16 cellular contexts compared by ENCODE assay signal in genomic region chr5:117326997-117327396, GRCh38.
DNase-seq lines count a peak whose midpoint lies in the region; ATAC-seq and TF ChIP-seq lines count a peak whose summit lies in the region.
"Had no signal": no experiment of that assay in that cellular context is flagged by ENCODE, and none has a peak within 500 bp of the region (broad histone marks: within the 10 kb centered on the region; RNA-seq: fewer than 3 reads in every experiment).

No MANE protein-coding gene starts in this region.

- H3K23me2 ChIP-seq in H9 (ENCODE audit: insufficient read length, low read depth, low read length, poor library complexity, severe bottlenecking), result no peaks in the 10 kb centered on the region

- no peak overlapping the region for H4K8ac ChIP-seq in H9 (replicated peaks; ENCODE audit: insufficient read length, low read depth, low read length)

- no peak overlapping the region for H3K56ac ChIP-seq in H9 (ENCODE audit: insufficient read length, low read depth, low read length)

- no peak overlapping the region for H3K4me3 ChIP-seq in OCI-LY7 (ENCODE audit: low read depth, low read length, poor library complexity, severe bottlenecking)
- H3K4me3 ChIP-seq in gastroesophageal sphincter, result no peak overlapping the region
- H3K4me3 ChIP-seq: A549, GM12878 had no signal

- H3K9me3 ChIP-seq in H9 (ENCODE audit: control insufficient read depth, low read depth, low read length) (no peaks in the 10 kb centered on the region), OCI-LY7 (ENCODE audit: low read length) (no peaks in the 10 kb centered on the region), gastroesophageal sphincter (no peaks in the 10 kb centered on the region)
- H3K9me3 ChIP-seq: A549, Caco-2 had no signal

- no peak overlapping the region for H2AFZ ChIP-seq in H9 (ENCODE audit: low read length)
- no peak overlapping the region for H2AFZ ChIP-seq in OCI-LY7 (ENCODE audit: low read length)

- no peaks in the 10 kb centered on the region for H3K4me1 Mint-ChIP-seq in H9
- H3K4me1 Mint-ChIP-seq: CD8-positive, alpha-beta memory T cell had no signal

- peaks cover 4 to 24% (median 8%) of the 10 kb centered on the region in 3 experiments for H3K36me3 Mint-ChIP-seq in H9 (ENCODE audit: insufficient read depth in 1 of 3, low read depth in 3 of 3)
- H3K36me3 Mint-ChIP-seq: CD8-positive, alpha-beta memory T cell had no signal

- no peak overlapping the region for H3K9ac ChIP-seq in H9 (ENCODE audit: extremely low read depth, insufficient read length, low read length)

- no peaks in the 10 kb centered on the region for H3K79me2 ChIP-seq in H9 (ENCODE audit: insufficient read depth, low read length)
- H3K79me2 ChIP-seq in OCI-LY7 (ENCODE audit: insufficient read depth, low read depth, low read length), result no peaks in the 10 kb centered on the region

- no peak overlapping the region for H3K18ac ChIP-seq in H9 (ENCODE audit: insufficient read length, low read depth, low read length)

- intact Hi-C loops in OCI-LY7 (cut with micrococcal nuclease; ENCODE audit: unreplicated experiment), result no loop called here

- no peak overlapping the region for H3K4me3 Mint-ChIP-seq in H9
- H3K4me3 Mint-ChIP-seq: CD8-positive, alpha-beta memory T cell; HFFc6 had no signal

- CTCF ChIA-PET in OCI-LY7 (lab: Charles Lee; ENCODE audit: unreplicated experiment), result no interaction called here

- no peak overlapping the region for H2BK15ac ChIP-seq in H9 (ENCODE audit: low read depth, low read length)

- H2AK5ac ChIP-seq in H9 (ENCODE audit: insufficient read length, low read length), result no peak overlapping the region

- peak; percentile 13 for ATAC-seq in gastroesophageal sphincter
- no peak for ATAC-seq in GM21381 (IDR thresholded peaks at IDR 0.05; ENCODE audit: unreplicated experiment)
- ATAC-seq: A549, GM12878 had no signal

- TF ChIP-seq EP300 in gastroesophageal sphincter (IDR thresholded peaks at IDR 0.05), result no peak

- H3K27me3 ChIP-seq in H9 (ENCODE audit: insufficient read depth, low read length) (no peaks in the 10 kb centered on the region), gastroesophageal sphincter (no peaks in the 10 kb centered on the region)

- H3K27ac Mint-ChIP-seq in H9, result no peak overlapping the region
- H3K27ac Mint-ChIP-seq: CD8-positive, alpha-beta memory T cell; HFFc6 had no signal

- DNase-seq in H9 (no peak), OCI-LY7 (ENCODE audit: low spot score) (no peak), NCI-H1105 treated with DMSO at 0.1 percent for 48 hours (lab: John Stamatoyannopoulos, UW) (no peak)
- DNase-seq in central memory CD4-positive, alpha-beta T cell, result no peak
- DNase-seq: Caco-2; CD8-positive, alpha-beta memory T cell; DMS79; GOT3; HFFc6; IMR-90; KBM-7 had no signal

- H3K4ac ChIP-seq in H9 (ENCODE audit: low read depth, low read length), result no peak overlapping the region

- BruUV-seq in OCI-LY7 (replicated peaks; lab: Mats Ljungman, UMichigan), result no TSS peak

- H3K79me1 ChIP-seq in H9 (ENCODE audit: insufficient read depth, low read depth, low read length, poor library complexity, severe bottlenecking), result no peaks in the 10 kb centered on the region

- WGBS in H9 (ENCODE audit: extremely low coverage, insufficient read length, low lambda C conversion rate), result no CpG with 5 or more reads among the region's 2 CpGs
- 91% methylated on average over 2 of the region's 2 CpGs; no CpG with 5 or more reads in 1 of the 2 donors for WGBS in gastroesophageal sphincter (ENCODE audit: low coverage in 1 of 2), 2 donors

- peak; percentile 40 for TF ChIP-seq CTCF in H9 (conservative IDR thresholded peaks at IDR 0.05)
- 0 out of 2 replicates have a peak, but pooled peaks have one; percentile 23 for TF ChIP-seq CTCF in OCI-LY7 (conservative IDR thresholded peaks at IDR 0.05; ENCODE audit: low read length)
- no peak for TF ChIP-seq CTCF in gastroesophageal sphincter (IDR thresholded peaks at IDR 0.05)

- no peak overlapping the region for H2BK12ac ChIP-seq in H9 (ENCODE audit: insufficient read length, low read depth, low read length)

- no peak overlapping the region for H3T11ph ChIP-seq in H9 (ENCODE audit: low read length)

- H3K14ac ChIP-seq in H9 (ENCODE audit: insufficient read depth, low read length), result no peak overlapping the region

- H3K4me1 ChIP-seq in H9 (ENCODE audit: insufficient read depth, low read length), result no peaks in the 10 kb centered on the region
- no peaks in the 10 kb centered on the region for H3K4me1 ChIP-seq in OCI-LY7 (ENCODE audit: insufficient read depth, low read length, poor library complexity, severe bottlenecking)
- no peaks in the 10 kb centered on the region for H3K4me1 ChIP-seq in gastroesophageal sphincter
- H3K4me1 ChIP-seq: A549, Caco-2 had no signal

- peaks cover 15 to 22% of the 10 kb centered on the region in 2 experiments for H3K9me3 Mint-ChIP-seq in H9

- no peaks in the 10 kb centered on the region for H4K20me1 ChIP-seq in H9 (ENCODE audit: control insufficient read depth, insufficient read depth, insufficient read length)
- no peaks in the 10 kb centered on the region for H4K20me1 ChIP-seq in OCI-LY7 (ENCODE audit: insufficient read depth, low read length)

- no peak overlapping the region for H2BK120ac ChIP-seq in H9 (ENCODE audit: low read depth, low read length, poor library complexity, severe bottlenecking)

- H3K23ac ChIP-seq in H9 (ENCODE audit: insufficient read length, low read depth, low read length), result no peak overlapping the region

- no peak overlapping the region for H2BK5ac ChIP-seq in H9 (ENCODE audit: insufficient read length, low read length)

- no peak overlapping the region for H2BK20ac ChIP-seq in H9 (ENCODE audit: low read depth, low read length, poor library complexity, severe bottlenecking)

- H3K4me2 ChIP-seq in H9 (ENCODE audit: insufficient read depth, insufficient read length, low read length) (no peak overlapping the region), OCI-LY7 (ENCODE audit: low read length) (no peak overlapping the region)
- H3K4me2 ChIP-seq: A549 had no signal

- POLR2A ChIA-PET in OCI-LY7 (lab: Charles Lee), result no interaction called here

- no peak overlapping the region for H4K91ac ChIP-seq in H9 (ENCODE audit: insufficient read length, low read depth, low read length)

- no peak overlapping the region for H3K27ac ChIP-seq in H9 (ENCODE audit: insufficient read length, low read depth, low read length)
- H3K27ac ChIP-seq in OCI-LY7 (ENCODE audit: low read depth, low read length, poor library complexity, severe bottlenecking), result no peak overlapping the region
- no peak overlapping the region for H3K27ac ChIP-seq in gastroesophageal sphincter
- H3K27ac ChIP-seq: A549, HL-60 had no signal

- H4K5ac ChIP-seq in H9 (ENCODE audit: insufficient read length, low read depth, low read length), result no peak overlapping the region

- no peaks in the 10 kb centered on the region; the same call in 1 of the 2 replicates for H3K27me3 Mint-ChIP-seq in H9 (ENCODE audit: low read depth)
- H3K27me3 Mint-ChIP-seq: CD8-positive, alpha-beta memory T cell had no signal

- TF ChIP-seq POLR2A in gastroesophageal sphincter (IDR thresholded peaks at IDR 0.05), result no peak

- no peaks in the 10 kb centered on the region for H3K9me2 ChIP-seq in OCI-LY7 (ENCODE audit: insufficient read depth, low read length)

- no peaks in the 10 kb centered on the region for H3K36me3 ChIP-seq in OCI-LY7 (ENCODE audit: insufficient read depth, low read length)
- H3K36me3 ChIP-seq in gastroesophageal sphincter, result no peaks in the 10 kb centered on the region

Comparison
In these comparisons a context has a peak if more than half of its experiments do, and no peak if none do; other contexts are left out.
1. CTCF ChIP-seq: peak in H9 (single experiment) and OCI-LY7 (single experiment); none in gastroesophageal sphincter (0 of 4).